Comparison of ENCODE assay signal across 5 cellular contexts in genomic region chr11:127270848-127271247, GRCh38.
"Had no signal": no experiment of that assay in that cellular context is flagged by ENCODE, and none has a peak within 500 bp of the region (broad histone marks: within the 10 kb centered on the region; RNA-seq: fewer than 3 reads in every experiment).

No MANE protein-coding gene starts in this region.

- DNase-seq: IMR-90, KBM-7, KG1 had no signal

- ATAC-seq: HepG2, K562 had no signal
